8 cellular contexts compared by ENCODE assay signal in genomic region chr5:77211013-77211690, GRCh38. TPM values are rescaled to one million over a fixed set of nuclear protein-coding genes. Genes with fewer than 3 reads are reported as not detected.
DNase-seq lines count a peak whose midpoint lies in the region; ATAC-seq and TF ChIP-seq lines count a peak whose summit lies in the region.

No MANE protein-coding gene starts in this region.

- H3K9me3 ChIP-seq in suprapubic skin, result no peaks in the 10 kb centered on the region

- peaks cover 2 to 7% of the 10 kb centered on the region in 2 donors for H3K36me3 Mint-ChIP-seq in activated T-cell treated with anti-CD3 and anti-CD28 coated beads, Interleukin-2, amount 50 U/mL, for 72 hours (ENCODE audit: insufficient read depth in 2 of 2)
- no peaks in the 10 kb centered on the region for H3K36me3 Mint-ChIP-seq in immature natural killer cell

- H3K4me3 Mint-ChIP-seq in activated T-cell treated with anti-CD3 and anti-CD28 coated beads, Interleukin-2, amount 50 U/mL, for 72 hours, result peak overlapping the region; percentile 47 to 69
- peak overlapping the region; percentile 19 to 56 (median 25) for H3K4me3 Mint-ChIP-seq in immature natural killer cell

- no peak for TF ChIP-seq POLR2A in suprapubic skin (IDR thresholded peaks at IDR 0.05)

- TF ChIP-seq CTCF in suprapubic skin (IDR thresholded peaks at IDR 0.05), result no peak

- TF ChIP-seq EP300 in suprapubic skin (IDR thresholded peaks at IDR 0.05), result no peak

- peaks cover 18% of the 10 kb centered on the region for H3K4me1 ChIP-seq in suprapubic skin

- H3K36me3 ChIP-seq in suprapubic skin, result no peaks in the 10 kb centered on the region

- H3K4me3 ChIP-seq in suprapubic skin, result peak overlapping the region; percentile 73

- 8% methylated on average over 5 of the region's 55 CpGs for WGBS in suprapubic skin

- H3K27me3 ChIP-seq in suprapubic skin, result peaks cover 49% of the 10 kb centered on the region

- H3K9me3 Mint-ChIP-seq in activated T-cell treated with anti-CD3 and anti-CD28 coated beads, Interleukin-2, amount 50 U/mL, for 72 hours, result peaks cover 0 to 2% of the 10 kb centered on the region in 2 donors
- no peaks in the 10 kb centered on the region for H3K9me3 Mint-ChIP-seq in immature natural killer cell

- H3K27ac ChIP-seq in suprapubic skin, result no peak overlapping the region

- DNase-seq in NCI-H510A treated with DMSO at 0.1 percent for 48 hours (lab: John Stamatoyannopoulos, UW) (peak; percentile 3), NCI-H510A (lab: John Stamatoyannopoulos, UW) (no peak), immature natural killer cell (no peak), suprapubic skin (ENCODE audit: low spot score in 2 of 2) (no peak)
- no peak for DNase-seq in activated T-cell treated with anti-CD3 and anti-CD28 coated beads, Interleukin-2, amount 50 U/mL, for 72 hours

- H3K27me3 Mint-ChIP-seq in activated T-cell treated with anti-CD3 and anti-CD28 coated beads, Interleukin-2, amount 50 U/mL, for 72 hours (ENCODE audit: low read depth), result peaks cover 65% of the 10 kb centered on the region
- peaks cover 14 to 38% (median 16%) of the 10 kb centered on the region in 3 donors for H3K27me3 Mint-ChIP-seq in immature natural killer cell (ENCODE audit: low read depth in 3 of 3)

- ATAC-seq in activated T-cell treated with anti-CD3 and anti-CD28 coated beads, Interleukin-2, amount 50 U/mL, for 72 hours (replicated peaks in 1 of 2), result peak; percentile 38 to 45
- ATAC-seq in HG03175 (IDR thresholded peaks at IDR 0.05; ENCODE audit: unreplicated experiment) (no peak), HG03378 (IDR thresholded peaks at IDR 0.05; ENCODE audit: unreplicated experiment) (no peak), HG02763 (IDR thresholded peaks at IDR 0.05; ENCODE audit: unreplicated experiment) (no peak)

- no peak overlapping the region for H3K27ac Mint-ChIP-seq in activated T-cell treated with anti-CD3 and anti-CD28 coated beads, Interleukin-2, amount 50 U/mL, for 72 hours
- H3K27ac Mint-ChIP-seq in immature natural killer cell, result no peak overlapping the region

- H3K4me1 Mint-ChIP-seq in activated T-cell treated with anti-CD3 and anti-CD28 coated beads, Interleukin-2, amount 50 U/mL, for 72 hours (ENCODE audit: low read depth), result peaks cover 14% of the 10 kb centered on the region
- peaks cover 12 to 16% of the 10 kb centered on the region in 2 donors for H3K4me1 Mint-ChIP-seq in immature natural killer cell

RNA-seq across cellular contexts. Expression of gene PDE8B, which starts 0.7 kb away (rescaled TPM):
- under 1 TPM; 0.07 to 0.36 TPM for total RNA-seq in activated T-cell treated with anti-CD3 and anti-CD28 coated beads, Interleukin-2, amount 50 U/mL, for 72 hours
- polyA plus RNA-seq in immature natural killer cell, result under 1 TPM in 1 of 3 donors, not detected in 2; 0.30 TPM
- 1 to 10 TPM; 1.1 to 3.9 (median 1.5) TPM for total RNA-seq in suprapubic skin

Comparison
In these comparisons a context has a peak if more than half of its experiments do, and no peak if none do; other contexts are left out.
1. ATAC-seq: peak in activated T-cell treated with anti-CD3 and anti-CD28 coated beads, Interleukin-2, amount 50 U/mL, for 72 hours (2 of 2); none in HG03175 (single experiment), HG03378 (single experiment) and HG02763 (single experiment).